ENCODE assay signal across 15 cellular contexts in the genomic region with DNA sequence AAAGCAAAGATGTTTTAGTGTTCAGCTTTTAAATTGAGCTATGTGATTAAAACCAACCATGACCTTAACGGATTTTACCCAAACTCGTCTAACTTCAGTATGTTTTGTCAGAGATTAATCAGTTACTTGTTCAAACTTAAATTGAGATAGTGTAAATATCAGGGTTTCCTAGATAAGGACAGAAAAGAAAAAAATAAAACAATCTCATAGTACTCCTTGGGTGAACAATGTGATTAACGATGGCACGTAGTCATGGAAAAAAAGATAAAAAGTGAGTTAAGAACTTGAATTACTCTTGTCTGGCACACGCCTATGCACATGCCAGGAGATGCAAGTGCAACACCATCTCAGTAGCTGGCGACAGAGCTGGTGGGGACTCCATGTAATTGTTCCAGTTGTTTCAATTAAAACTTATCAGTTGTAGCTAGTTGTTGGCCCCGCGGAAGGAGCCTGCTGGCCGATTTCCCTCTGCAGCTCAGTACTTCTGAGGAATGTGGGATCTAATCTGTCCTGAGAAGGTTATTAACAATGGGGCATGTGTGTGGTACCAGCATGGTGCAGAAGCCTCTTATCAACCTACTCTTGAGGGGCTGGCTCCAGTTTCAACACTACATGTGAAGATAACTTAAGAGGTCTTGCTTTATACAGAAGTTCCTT. TPM values are rescaled to one million over a fixed set of nuclear protein-coding genes. Genes with fewer than 3 reads are reported as not detected.
A peak's percentile ranks its signal among the peaks of the same experiment; 100 is the strongest.
DNase-seq lines count a peak whose midpoint lies in the region; ATAC-seq and TF ChIP-seq lines count a peak whose summit lies in the region.
"Had no signal": no experiment of that assay in that cellular context is flagged by ENCODE, and none has a peak within 500 bp of the region (broad histone marks: within the 10 kb centered on the region; RNA-seq: fewer than 3 reads in every experiment).

No MANE protein-coding gene starts in this region.

- H3K27ac ChIP-seq in BLaER1 (no peak overlapping the region), esophagus (ENCODE audit: low read depth in 2 of 2, low read length in 1 of 2) (no peak overlapping the region)
- H3K27ac ChIP-seq: left lung, neutrophil, upper lobe of left lung had no signal

- peaks cover 91% of the 10 kb centered on the region for H3K4me1 ChIP-seq in BLaER1
- H3K4me1 ChIP-seq in esophagus (ENCODE audit: control insufficient read depth in 2 of 2, insufficient read depth in 2 of 2, low read length in 1 of 2): peaks cover 2 to 15% of the 10 kb centered on the region in 2 donors

- H3K9me3 ChIP-seq in BLaER1: no peaks in the 10 kb centered on the region
- H3K9me3 ChIP-seq in esophagus (ENCODE audit: control insufficient read depth in 2 of 2, insufficient read depth in 1 of 2, low read depth in 1 of 2, low read length in 1 of 2): no peaks in the 10 kb centered on the region
- H3K9me3 ChIP-seq: left lung, neutrophil, upper lobe of left lung had no signal

- H3K9me3 Mint-ChIP-seq in nephron progenitor cell: no peaks in the 10 kb centered on the region
- H3K9me3 Mint-ChIP-seq: activated T-cell treated with anti-CD3 and anti-CD28 coated beads, Interleukin-2, amount 50 U/mL, for 24 hours had no signal

- peak overlapping the region; percentile 96 for H3K4me2 ChIP-seq in BLaER1

- no peaks in the 10 kb centered on the region for H3K36me3 ChIP-seq in BLaER1
- no peaks in the 10 kb centered on the region for H3K36me3 ChIP-seq in esophagus (ENCODE audit: control insufficient read depth in 2 of 2, insufficient read depth in 2 of 2, low read length in 1 of 2)
- H3K36me3 ChIP-seq: left lung, neutrophil, upper lobe of left lung had no signal

- TF ChIP-seq CTCF in nephron progenitor cell (IDR thresholded peaks at IDR 0.05) (no peak), GM10266 (IDR thresholded peaks at IDR 0.05; ENCODE audit: control insufficient read depth, insufficient read depth, low read depth, missing control alignments) (no peak)

- H3K27ac Mint-ChIP-seq in nephron progenitor cell: no peak overlapping the region
- H3K27ac Mint-ChIP-seq: activated T-cell treated with anti-CD3 and anti-CD28 coated beads, Interleukin-2, amount 50 U/mL, for 24 hours had no signal

- peaks cover 41% of the 10 kb centered on the region for H4K20me1 ChIP-seq in BLaER1

- H3K4me3 Mint-ChIP-seq in nephron progenitor cell: peak overlapping the region; percentile 81
- H3K4me3 Mint-ChIP-seq: activated T-cell treated with anti-CD3 and anti-CD28 coated beads, Interleukin-2, amount 50 U/mL, for 24 hours had no signal

- WGBS in esophagus, 2 donors: 26 to 28% methylated on average over 9 of the region's 9 CpGs

- ATAC-seq in stimulated activated naive CD8-positive, alpha-beta T cell treated with anti-CD3 and anti-CD28 coated beads, Interleukin-15, Interleukin-2, amounts not matched to agents 100 U/mL and 50 U/mL, for 24 hours: no peak
- ATAC-seq: left lung had no signal

- no peaks in the 10 kb centered on the region for H3K36me3 Mint-ChIP-seq in nephron progenitor cell (ENCODE audit: low read depth)

- DNase-seq in HuH-7 (ENCODE audit: low spot score): peak; percentile 23
- peak; percentile 18 for DNase-seq in nephron progenitor cell
- DNase-seq in DMS114 treated with DMSO at 0.1 percent for 48 hours (lab: John Stamatoyannopoulos, UW; ENCODE audit: unreplicated experiment): no peak
- no peak for DNase-seq in stimulated activated naive CD8-positive, alpha-beta T cell treated with anti-CD3 and anti-CD28 coated beads, Interleukin-15, Interleukin-2, amounts not matched to agents 100 U/mL and 50 U/mL, for 24 hours
- DNase-seq in GM10266 (ENCODE audit: extremely low spot score): no peak
- no peak for DNase-seq in COR-L47 (lab: John Stamatoyannopoulos, UW)
- DNase-seq: activated T-cell treated with anti-CD3 and anti-CD28 coated beads, Interleukin-2, amount 50 U/mL, for 24 hours; left lung; NCI-H2081; stimulated activated CD8-positive, alpha-beta memory T cell treated with anti-CD3 and anti-CD28 coated beads, Interleukin-4, amount 100 ng/mL, for 48 hours had no signal

- peak overlapping the region; percentile 75; the same call in 1 of the 2 replicates for H3K4me3 ChIP-seq in BLaER1
- H3K4me3 ChIP-seq in esophagus (ENCODE audit: low read depth in 1 of 2, low read length in 2 of 2): peak overlapping the region; percentile 26 to 69

- peaks cover 32% of the 10 kb centered on the region for H3K4me1 Mint-ChIP-seq in nephron progenitor cell

- H3K27me3 ChIP-seq in BLaER1 (peaks cover 47% of the 10 kb centered on the region), esophagus (ENCODE audit: control insufficient read depth in 1 of 2, insufficient read depth in 2 of 2, low read length in 2 of 2) (no peaks in the 10 kb centered on the region)

- H3K9ac ChIP-seq in BLaER1: no peak overlapping the region

- H3K27me3 Mint-ChIP-seq in nephron progenitor cell (ENCODE audit: low read depth, poor library complexity): peaks cover 100% of the 10 kb centered on the region

RNA-seq across cellular contexts. Expression of gene RASSF10, which starts 3.0 kb away (rescaled TPM):
- polyA plus RNA-seq in esophagus: 1 to 10 TPM; 4.2 to 5.9 TPM
- polyA plus RNA-seq: AG04450 had no signal

Comparison
In these comparisons a context has a peak if more than half of its experiments do, and no peak if none do; other contexts are left out.
1. DNase-seq: peak in HuH-7 (single experiment) and nephron progenitor cell (single experiment); none in DMS114 treated with DMSO at 0.1 percent for 48 hours (single experiment), stimulated activated naive CD8-positive, alpha-beta T cell treated with anti-CD3 and anti-CD28 coated beads, Interleukin-15, Interleukin-2, amounts not matched to agents 100 U/mL and 50 U/mL, for 24 hours (single experiment), GM10266 (single experiment) and COR-L47 (single experiment).